In the genomic region with DNA sequence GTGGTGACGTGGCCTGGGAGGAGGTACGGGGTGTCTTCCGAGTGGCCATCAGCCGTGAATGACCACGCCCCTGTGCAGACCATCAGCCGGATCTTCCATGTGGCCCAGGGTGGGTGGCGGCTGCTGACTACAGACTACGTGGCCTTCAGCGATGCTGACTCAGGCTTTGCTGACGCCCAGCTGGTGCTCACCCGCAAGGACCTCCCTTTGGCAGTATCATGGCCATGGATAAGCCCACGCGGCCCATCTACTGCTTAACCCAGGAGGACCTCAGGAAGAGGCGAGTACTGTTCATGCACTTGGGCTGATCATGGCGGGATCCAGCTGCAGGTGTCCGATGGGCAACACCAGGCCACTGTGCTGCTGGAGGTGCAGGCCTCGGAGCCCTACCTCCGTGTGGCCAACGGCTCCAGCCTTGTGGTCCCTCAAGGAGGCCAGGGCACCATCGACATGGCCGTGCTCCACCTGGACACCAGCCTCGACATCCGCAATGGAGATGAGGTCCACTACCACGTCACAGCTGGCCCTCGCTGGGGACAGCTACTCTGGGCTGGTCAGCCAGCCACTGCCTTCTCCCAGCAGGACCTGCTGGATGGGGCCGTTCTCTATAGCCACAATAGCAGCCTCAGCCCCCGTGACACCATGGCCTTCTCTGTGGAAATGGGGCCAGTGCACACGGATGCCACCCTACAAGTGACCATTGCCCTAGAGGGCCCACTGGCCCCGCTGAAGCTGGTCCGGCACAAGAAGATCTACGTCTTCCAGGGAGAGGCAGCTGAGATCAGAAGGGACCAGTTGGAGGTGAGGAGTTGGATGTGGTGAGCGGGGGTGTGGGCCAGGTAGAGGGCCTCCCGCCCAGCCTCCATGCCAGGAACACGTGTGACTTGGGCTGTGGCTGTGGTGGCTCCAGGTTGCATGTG, we compare ENCODE assay signal across 17 cellular contexts.
DNase-seq lines count a peak whose midpoint lies in the region; ATAC-seq and TF ChIP-seq lines count a peak whose summit lies in the region.
"Had no signal": no experiment of that assay in that cellular context is flagged by ENCODE, and none has a peak within 500 bp of the region (broad histone marks: within the 10 kb centered on the region; RNA-seq: fewer than 3 reads in every experiment).

No MANE protein-coding gene starts in this region.

- peak; percentile 35 for DNase-seq in Right ventricle myocardium superior
- DNase-seq in right atrium auricular region (ENCODE audit: low spot score), result no peak
- peak; percentile 65 for DNase-seq in coronary artery (ENCODE audit: low spot score)
- DNase-seq in neuronal stem cell (ENCODE audit: low spot score), result no peak
- DNase-seq in activated CD4-positive, alpha-beta T cell treated with anti-CD3 and anti-CD28 coated beads, Interleukin-2, amount 50 U/mL, for 48 hours, result no peak
- DNase-seq in ACHN, result no peak
- DNase-seq: C1 segment of cervical spinal cord, GF-D8, NCI-H1048, NCI-H1436 treated with DMSO at 0.1 percent for 48 hours, NCI-H2081 treated with DMSO at 0.1 percent for 48 hours, NCI-H510A treated with DMSO at 0.1 percent for 48 hours, NCI-H82, SHP77 had no signal

- H2BK5ac ChIP-seq in neuronal stem cell (ENCODE audit: low read length), result no peak overlapping the region

- H3K4me1 ChIP-seq in right atrium auricular region (no peaks in the 10 kb centered on the region), neuronal stem cell (ENCODE audit: control insufficient read depth in 2 of 2, insufficient read depth in 1 of 2, low read depth in 1 of 2, low read length in 2 of 2) (no peaks in the 10 kb centered on the region)

- peak overlapping the region; percentile 16 for H2BK12ac ChIP-seq in neuronal stem cell (ENCODE audit: low read length)

- no CpG with 5 or more reads among the region's 34 CpGs for WGBS in neuronal stem cell (ENCODE audit: extremely low coverage in 2 of 2, insufficient read length in 2 of 2, insufficient replicate concordance in 1 of 2), 2 donors

- no peaks in the 10 kb centered on the region for H3K79me1 ChIP-seq in neuronal stem cell (ENCODE audit: low read depth, low read length)

- H4K8ac ChIP-seq in neuronal stem cell (ENCODE audit: low read depth, low read length), result no peak overlapping the region

- no peak overlapping the region for H4K91ac ChIP-seq in neuronal stem cell (ENCODE audit: low read depth, low read length, poor library complexity)

- H3K14ac ChIP-seq in neuronal stem cell (ENCODE audit: low read length), result no peak overlapping the region

- peak overlapping the region; percentile 53 for H3K4ac ChIP-seq in neuronal stem cell (ENCODE audit: low read length)

- intact Hi-C loops in Right ventricle myocardium superior (cut with DNase I), result no loop called here

- no peaks in the 10 kb centered on the region for H3K27me3 ChIP-seq in right atrium auricular region
- H3K27me3 ChIP-seq in neuronal stem cell (ENCODE audit: control insufficient read depth in 3 of 3, insufficient read depth in 3 of 3, low read depth in 1 of 3, low read length in 3 of 3), result no peaks in the 10 kb centered on the region

- H2BK120ac ChIP-seq in neuronal stem cell (ENCODE audit: low read depth, low read length), result no peak overlapping the region

- no peak overlapping the region for H2AFZ ChIP-seq in neuronal stem cell (ENCODE audit: low read length)

- no peak overlapping the region for H3K23ac ChIP-seq in neuronal stem cell (ENCODE audit: low read depth, low read length, poor library complexity)

- no peak overlapping the region for H3K9ac ChIP-seq in neuronal stem cell (ENCODE audit: low read depth, low read length, poor library complexity)
- H3K9ac ChIP-seq: KMS-11 had no signal

- ATAC-seq in Right ventricle myocardium superior (ENCODE audit: poor library complexity), result no peak
- no peak for ATAC-seq in HG02870 (IDR thresholded peaks at IDR 0.05; ENCODE audit: unreplicated experiment)
- ATAC-seq: HepG2 had no signal

- H3K27ac ChIP-seq in right atrium auricular region, result no peak overlapping the region
- H3K27ac ChIP-seq in coronary artery, result no peak overlapping the region
- no peak overlapping the region for H3K27ac ChIP-seq in neuronal stem cell (replicated peaks; ENCODE audit: low read length)
- H3K27ac ChIP-seq: KMS-11 had no signal

- in situ Hi-C loops in ACHN (cut with HindIII; ENCODE audit: low pct_ligation_motif_present, low pct_unique_long_range_greater_than_20kb, low sequenced_read_pairs), result no loop called here

- H3K4me2 ChIP-seq in neuronal stem cell (ENCODE audit: insufficient read depth, low read length, poor library complexity, severe bottlenecking), result no peak overlapping the region
- H3K4me2 ChIP-seq: KMS-11 had no signal

- no peak overlapping the region for H2BK15ac ChIP-seq in neuronal stem cell (ENCODE audit: low read length)

- H3K9me3 ChIP-seq in right atrium auricular region (no peaks in the 10 kb centered on the region), neuronal stem cell (replicated peaks in 1 of 2; ENCODE audit: control insufficient read depth in 2 of 2, insufficient read depth in 1 of 2, low read depth in 1 of 2, low read length in 2 of 2) (no peaks in the 10 kb centered on the region)

- peak overlapping the region; percentile 76 for H2AK5ac ChIP-seq in neuronal stem cell (ENCODE audit: low read depth, low read length)

- TF ChIP-seq CTCF in right atrium auricular region (IDR thresholded peaks at IDR 0.05) (no peak), coronary artery (IDR thresholded peaks at IDR 0.05) (no peak)

- no peak overlapping the region for H3K4me3 ChIP-seq in right atrium auricular region
- no peak overlapping the region for H3K4me3 ChIP-seq in coronary artery
- no peak overlapping the region for H3K4me3 ChIP-seq in neuronal stem cell (ENCODE audit: low read length in 2 of 2)

- peak overlapping the region; percentile 19 for H3K18ac ChIP-seq in neuronal stem cell (ENCODE audit: low read length)

- H3K36me3 ChIP-seq in right atrium auricular region (no peaks in the 10 kb centered on the region), neuronal stem cell (replicated peaks in 1 of 2; ENCODE audit: control insufficient read depth in 2 of 2, insufficient read depth in 2 of 2, low read length in 2 of 2) (no peaks in the 10 kb centered on the region)

Comparison
In these comparisons a context has a peak if more than half of its experiments do, and no peak if none do; other contexts are left out.
1. DNase-seq: peak in Right ventricle myocardium superior (single experiment) and coronary artery (single experiment); none in right atrium auricular region (single experiment), neuronal stem cell (single experiment), activated CD4-positive, alpha-beta T cell treated with anti-CD3 and anti-CD28 coated beads, Interleukin-2, amount 50 U/mL, for 48 hours (0 of 2) and ACHN (single experiment).